ENCODE assay signal across 9 cellular contexts in the genomic region with DNA sequence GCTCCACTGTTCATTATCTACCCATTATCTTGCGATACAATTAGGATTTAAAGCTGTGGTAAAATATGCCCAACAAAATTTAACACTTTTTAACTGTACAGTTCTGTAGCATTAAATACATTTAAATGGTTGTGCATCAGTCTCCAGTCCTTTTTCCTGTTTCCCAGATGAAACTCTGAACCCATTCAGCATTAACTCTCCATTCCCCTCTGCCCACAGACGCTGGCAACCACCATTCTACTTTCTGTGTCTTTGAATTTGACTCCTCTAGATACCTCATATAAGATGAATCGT. TPM values are rescaled to one million over a fixed set of nuclear protein-coding genes. Genes with fewer than 3 reads are reported as not detected.
DNase-seq lines count a peak whose midpoint lies in the region; ATAC-seq and TF ChIP-seq lines count a peak whose summit lies in the region.
"Had no signal": no experiment of that assay in that cellular context is flagged by ENCODE, and none has a peak within 500 bp of the region (broad histone marks: within the 10 kb centered on the region; RNA-seq: fewer than 3 reads in every experiment).

No MANE protein-coding gene starts in this region.

- peaks cover 28% of the 10 kb centered on the region for H3K27me3 Mint-ChIP-seq in activated CD4-positive, alpha-beta T cell treated with anti-CD3 and anti-CD28 coated beads, Interleukin-2, amount 10 ng/mL, durations not matched to agents 7 days and 5 days

- TF ChIP-seq CTCF in PC-9 (conservative IDR thresholded peaks at IDR 0.05), result no peak
- no peak for TF ChIP-seq CTCF in spleen (IDR thresholded peaks at IDR 0.05 in 8 of 11, conservative IDR thresholded peaks at IDR 0.05 in 3 of 11)

- H3K36me3 Mint-ChIP-seq in activated CD4-positive, alpha-beta T cell treated with anti-CD3 and anti-CD28 coated beads, Interleukin-2, amount 10 ng/mL, durations not matched to agents 7 days and 5 days (ENCODE audit: low read depth), result no peaks in the 10 kb centered on the region

- H2AFZ ChIP-seq in PC-9, result no peak overlapping the region; the same call in 1 of the 2 replicates

- CTCF ChIA-PET in activated CD4-positive, alpha-beta T cell treated with anti-CD3 and anti-CD28 coated beads, Interleukin-2, amount 10 ng/mL, durations not matched to agents 7 days and 5 days (lab: Charles Lee), result interaction anchor here (0.6 to 8.7 kb wide), 9 partner anchors 9 to 58 kb away, joined by 3 to 90 read pairs (median 11); a partner anchor contains a TSS
- CTCF ChIA-PET in PC-9 (lab: Charles Lee), result no interaction called here

- H4K20me1 ChIP-seq in PC-9 (ENCODE audit: insufficient read depth), result no peaks in the 10 kb centered on the region

- peak overlapping the region; percentile 82 for H3K4me2 ChIP-seq in PC-9

- H3K79me2 ChIP-seq in PC-9 (ENCODE audit: low read depth), result no peaks in the 10 kb centered on the region

- H3K9me3 ChIP-seq in PC-9 (ENCODE audit: insufficient read depth, low read depth) (no peaks in the 10 kb centered on the region), spleen (peaks cover 0 to 10% (median 0%) of the 10 kb centered on the region in 8 donors)

- peaks cover 12% of the 10 kb centered on the region for H3K4me1 ChIP-seq in PC-9 (replicated peaks; ENCODE audit: insufficient read depth)
- peaks cover 17 to 53% (median 48%) of the 10 kb centered on the region in 6 donors for H3K4me1 ChIP-seq in spleen

- no peak overlapping the region for H3K27ac ChIP-seq in PC-9
- H3K27ac ChIP-seq in epithelial cell of prostate, result peak overlapping the region; percentile 83
- H3K27ac ChIP-seq in spleen, result peak overlapping the region in 7 of 8 donors; percentile 66 to 86 (median 83)

- H3K27ac Mint-ChIP-seq in activated CD4-positive, alpha-beta T cell treated with anti-CD3 and anti-CD28 coated beads, Interleukin-2, amount 10 ng/mL, durations not matched to agents 7 days and 5 days, result peak overlapping the region; percentile 79

- H3K9me2 ChIP-seq in PC-9 (ENCODE audit: insufficient read depth), result no peaks in the 10 kb centered on the region

- H3K4me3 ChIP-seq in PC-9 (peak overlapping the region; percentile 69; the same call in 1 of the 2 replicates), spleen (peak overlapping the region in 4 of 8 donors; percentile 65 to 89 (median 73))
- H3K4me3 ChIP-seq: lung had no signal

- no peak for ATAC-seq in HG03460 (IDR thresholded peaks at IDR 0.05; ENCODE audit: unreplicated experiment)

- peaks cover 34% of the 10 kb centered on the region for H3K4me1 Mint-ChIP-seq in activated CD4-positive, alpha-beta T cell treated with anti-CD3 and anti-CD28 coated beads, Interleukin-2, amount 10 ng/mL, durations not matched to agents 7 days and 5 days

- no peak for TF ChIP-seq POLR2A in spleen (IDR thresholded peaks at IDR 0.05)

- POLR2A ChIA-PET in activated CD4-positive, alpha-beta T cell treated with anti-CD3 and anti-CD28 coated beads, Interleukin-2, amount 10 ng/mL, durations not matched to agents 7 days and 5 days (lab: Charles Lee), result interaction anchor here (1.0 kb wide), 1 partner anchor 16 kb away, joined by 5 read pairs; no protein-coding TSS in a partner anchor
- POLR2A ChIA-PET in PC-9 (lab: Charles Lee; ENCODE audit: unreplicated experiment), result interaction anchor here (0.6 to 1.0 kb wide), 5 partner anchors 8 to 396 kb away, joined by 3 to 18 read pairs (median 8); a partner anchor contains a TSS

- DNase-seq in activated CD4-positive, alpha-beta T cell treated with anti-CD3 and anti-CD28 coated beads, Interleukin-2, amount 10 ng/mL, durations not matched to agents 7 days and 5 days, result no peak
- DNase-seq in activated CD4-positive, alpha-beta T cell treated with anti-CD3 and anti-CD28 coated beads for 4 hours, result no peak
- no peak for DNase-seq in PC-9
- no peak for DNase-seq in epithelial cell of prostate (ENCODE audit: low read depth, low spot score)
- DNase-seq in spleen, result no peak
- no peak for DNase-seq in DMS 273 treated with DMSO at 0.1 percent for 48 hours (lab: John Stamatoyannopoulos, UW)
- no peak for DNase-seq in HUDEP-2 (lab: John Stamatoyannopoulos, UW; ENCODE audit: unreplicated experiment in 76 of 76)

- WGBS in spleen, 5 donors, result 39 to 48% (median 44%) methylated on average over 3 of the region's 3 CpGs

- H3F3A ChIP-seq in PC-9 (ENCODE audit: insufficient read depth, low read depth), result peaks cover 36% of the 10 kb centered on the region; the same call in 1 of the 2 replicates

- H3K36me3 ChIP-seq in PC-9 (ENCODE audit: low read depth), result no peaks in the 10 kb centered on the region
- H3K36me3 ChIP-seq in spleen, result no peaks in the 10 kb centered on the region

- peak overlapping the region; percentile 74 for H3K4me3 Mint-ChIP-seq in activated CD4-positive, alpha-beta T cell treated with anti-CD3 and anti-CD28 coated beads, Interleukin-2, amount 10 ng/mL, durations not matched to agents 7 days and 5 days

- no TSS peak for BruUV-seq in PC-9 (replicated peaks; lab: Mats Ljungman, UMichigan)

- H3K27me3 ChIP-seq in PC-9 (ENCODE audit: insufficient read depth, low read depth) (no peaks in the 10 kb centered on the region), spleen (replicated peaks in 1 of 7) (peaks cover 0 to 40% (median 11%) of the 10 kb centered on the region in 7 donors)

- intact Hi-C loops in PC-9 (cut with micrococcal nuclease; ENCODE audit: unreplicated experiment), result loop anchor here (1.0 kb wide), 2 partner anchors 10 to 14 kb away; no protein-coding TSS in a partner anchor
- intact Hi-C loops in spleen (cut with DNase I; ENCODE audit: low total_unique reads), result no loop called here

- no peaks in the 10 kb centered on the region for H3K9me3 Mint-ChIP-seq in activated CD4-positive, alpha-beta T cell treated with anti-CD3 and anti-CD28 coated beads, Interleukin-2, amount 10 ng/mL, durations not matched to agents 7 days and 5 days

RNA-seq across cellular contexts. Expression of a gene that starts 2.9 kb away (rescaled TPM):
- total RNA-seq in activated CD4-positive, alpha-beta T cell treated with anti-CD3 and anti-CD28 coated beads, Interleukin-2, amount 10 ng/mL, durations not matched to agents 7 days and 5 days, result under 1 TPM; 0.29 to 0.84 TPM
- total RNA-seq in PC-9 (2021) (9.2 and 10.4 TPM in 2 replicates), spleen (1 to 10 TPM in 6 of 7 donors, under 1 TPM in 1; 0.81 to 3.9 (median 1.9) TPM)
- 1 to 10 TPM; 1.0 to 1.3 (median 1.2) TPM for polyA plus RNA-seq in spleen

RNA-seq across cellular contexts. Expression of a gene that starts 15.2 kb away (rescaled TPM):
- 10 to 100 TPM; 34.7 to 36.9 TPM for total RNA-seq in activated CD4-positive, alpha-beta T cell treated with anti-CD3 and anti-CD28 coated beads, Interleukin-2, amount 10 ng/mL, durations not matched to agents 7 days and 5 days
- total RNA-seq in PC-9 (2021) (57.6 and 66.0 TPM in 2 replicates), spleen (10 to 100 TPM; 14.3 to 34.1 (median 26.6) TPM)
- 10 to 100 TPM; 12.5 to 25.0 (median 24.1) TPM for polyA plus RNA-seq in spleen

RNA-seq across cellular contexts. Expression of a gene that starts 35.8 kb away (rescaled TPM):
- total RNA-seq in activated CD4-positive, alpha-beta T cell treated with anti-CD3 and anti-CD28 coated beads, Interleukin-2, amount 10 ng/mL, durations not matched to agents 7 days and 5 days, result 1,000 to 10,000 TPM; 1,823 to 2,207 TPM
- total RNA-seq in PC-9 (2021) (2,373 and 2,766 TPM in 2 replicates), spleen (1,000 to 10,000 TPM; 1,202 to 2,949 (median 1,651) TPM)
- 1,000 to 10,000 TPM; 2,379 to 3,598 (median 2,966) TPM for polyA plus RNA-seq in spleen

RNA-seq across cellular contexts. Expression of a gene that starts 53.0 kb away (rescaled TPM):
- total RNA-seq in activated CD4-positive, alpha-beta T cell treated with anti-CD3 and anti-CD28 coated beads, Interleukin-2, amount 10 ng/mL, durations not matched to agents 7 days and 5 days, result 10 to 100 TPM; 29.6 to 29.9 TPM
- total RNA-seq in PC-9 (2021) (15.2 and 15.7 TPM in 2 replicates), spleen (10 to 100 TPM; 18.9 to 44.0 (median 22.5) TPM)
- polyA plus RNA-seq in spleen, result 10 to 100 TPM; 11.6 to 19.7 (median 18.4) TPM
